14 cellular contexts compared by ENCODE assay signal in the genomic region with DNA sequence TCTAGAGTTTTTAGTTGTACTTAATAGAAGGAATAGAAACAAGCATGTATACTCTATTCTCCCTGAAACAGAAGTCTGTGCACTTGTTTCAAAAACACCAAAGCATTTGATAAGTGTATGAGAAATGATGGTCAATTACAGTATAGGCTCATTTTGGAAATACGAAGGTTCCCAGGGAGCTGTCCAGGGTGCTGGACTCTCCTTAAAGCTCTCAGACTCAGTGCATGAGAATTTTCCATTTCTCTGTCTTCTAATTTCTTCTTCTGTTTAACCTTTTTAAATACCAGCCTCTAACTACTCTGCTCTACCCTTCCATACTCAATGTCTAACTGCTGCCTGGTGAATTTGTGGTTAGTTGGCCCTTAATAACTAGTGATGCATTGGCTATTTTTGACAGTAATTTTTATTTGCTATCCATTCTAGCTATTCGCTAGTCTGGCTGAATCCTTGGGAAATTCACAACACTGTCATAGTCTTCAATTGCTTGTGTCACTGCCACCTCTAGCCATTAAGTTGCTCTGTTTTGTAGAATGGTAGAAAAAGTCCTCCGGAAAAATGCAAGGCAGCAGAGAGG.
DNase-seq lines count a peak whose midpoint lies in the region; FAIRE-seq and TF ChIP-seq lines count a peak whose summit lies in the region.
"Had no signal": no experiment of that assay in that cellular context is flagged by ENCODE, and none has a peak within 500 bp of the region (broad histone marks: within the 10 kb centered on the region; RNA-seq: fewer than 3 reads in every experiment).

No MANE protein-coding gene starts in this region.

- FAIRE-seq in bronchial epithelial cell (lab: Jason Lieb, UNC): no peak
- FAIRE-seq: H54, pancreas had no signal

- TF ChIP-seq CTCF in bronchial epithelial cell (IDR thresholded peaks at IDR 0.05; ENCODE audit: insufficient read depth, low read length, severe bottlenecking): no peak
- no peak for TF ChIP-seq CTCF in neural crest cell (conservative IDR thresholded peaks at IDR 0.05)

- DNase-seq in activated CD4-positive, alpha-beta memory T cell treated with anti-CD3 and anti-CD28 coated beads for 36 hours: peak; percentile 10
- no peak for DNase-seq in activated CD4-positive, alpha-beta memory T cell treated with anti-CD3 and anti-CD28 coated beads, Interleukin-2, amount 10 ng/mL, durations not matched to agents 7 days and 5 days
- DNase-seq in LoVo (ENCODE audit: low spot score) (peak; percentile 8), bronchial epithelial cell (ENCODE audit: low read depth) (peak; percentile 32), neural crest cell (ENCODE audit: low read depth, low spot score) (peak; percentile 49), NCI-H2107 treated with DMSO at 0.1 percent for 48 hours (lab: John Stamatoyannopoulos, UW; ENCODE audit: unreplicated experiment) (no peak), NCI-H128 (lab: John Stamatoyannopoulos, UW; ENCODE audit: unreplicated experiment) (no peak)
- DNase-seq in NK-92 treated with Interleukin-12 subunit alpha and Interleukin-12 subunit beta, amount 100 ng/mL, for 24 hours (lab: John Stamatoyannopoulos, UW): no peak
- DNase-seq: aorta, esophagus squamous epithelium, pancreas, Peyer's patch had no signal

- POLR2A ChIA-PET in activated CD4-positive, alpha-beta memory T cell treated with anti-CD3 and anti-CD28 coated beads for 36 hours (lab: Charles Lee): no interaction called here
- POLR2A ChIA-PET in activated CD4-positive, alpha-beta memory T cell treated with anti-CD3 and anti-CD28 coated beads, Interleukin-2, amount 10 ng/mL, durations not matched to agents 7 days and 5 days (lab: Charles Lee): no interaction called here

- no peaks in the 10 kb centered on the region for H3K27me3 ChIP-seq in bronchial epithelial cell (ENCODE audit: control insufficient read depth, insufficient read depth, low read length)
- H3K27me3 ChIP-seq: esophagus squamous epithelium, Peyer's patch, tibial nerve had no signal

- no peaks in the 10 kb centered on the region for H3K9me3 Mint-ChIP-seq in activated CD4-positive, alpha-beta memory T cell treated with anti-CD3 and anti-CD28 coated beads for 36 hours
- H3K9me3 Mint-ChIP-seq in activated CD4-positive, alpha-beta memory T cell treated with anti-CD3 and anti-CD28 coated beads, Interleukin-2, amount 10 ng/mL, durations not matched to agents 7 days and 5 days: no peaks in the 10 kb centered on the region
- H3K9me3 Mint-ChIP-seq in neural crest cell: no peaks in the 10 kb centered on the region

- no peak overlapping the region for H3K4me3 Mint-ChIP-seq in activated CD4-positive, alpha-beta memory T cell treated with anti-CD3 and anti-CD28 coated beads for 36 hours
- no peak overlapping the region for H3K4me3 Mint-ChIP-seq in activated CD4-positive, alpha-beta memory T cell treated with anti-CD3 and anti-CD28 coated beads, Interleukin-2, amount 10 ng/mL, durations not matched to agents 7 days and 5 days
- no peak overlapping the region for H3K4me3 Mint-ChIP-seq in neural crest cell

- no peaks in the 10 kb centered on the region for H3K4me1 Mint-ChIP-seq in activated CD4-positive, alpha-beta memory T cell treated with anti-CD3 and anti-CD28 coated beads for 36 hours (ENCODE audit: low read depth)
- H3K4me1 Mint-ChIP-seq in activated CD4-positive, alpha-beta memory T cell treated with anti-CD3 and anti-CD28 coated beads, Interleukin-2, amount 10 ng/mL, durations not matched to agents 7 days and 5 days: peaks cover 3% of the 10 kb centered on the region
- H3K4me1 Mint-ChIP-seq in neural crest cell: no peaks in the 10 kb centered on the region

- no peaks in the 10 kb centered on the region for H3K27me3 Mint-ChIP-seq in activated CD4-positive, alpha-beta memory T cell treated with anti-CD3 and anti-CD28 coated beads for 36 hours
- no peaks in the 10 kb centered on the region for H3K27me3 Mint-ChIP-seq in activated CD4-positive, alpha-beta memory T cell treated with anti-CD3 and anti-CD28 coated beads, Interleukin-2, amount 10 ng/mL, durations not matched to agents 7 days and 5 days
- peaks cover 68% of the 10 kb centered on the region for H3K27me3 Mint-ChIP-seq in neural crest cell (ENCODE audit: low read depth)

- H3K4me3 ChIP-seq in bronchial epithelial cell (ENCODE audit: low read depth, low read length): no peak overlapping the region
- H3K4me3 ChIP-seq: esophagus squamous epithelium, pancreas, Peyer's patch, tibial nerve had no signal

- CTCF ChIA-PET in activated CD4-positive, alpha-beta memory T cell treated with anti-CD3 and anti-CD28 coated beads for 36 hours (lab: Charles Lee): no interaction called here
- CTCF ChIA-PET in activated CD4-positive, alpha-beta memory T cell treated with anti-CD3 and anti-CD28 coated beads, Interleukin-2, amount 10 ng/mL, durations not matched to agents 7 days and 5 days (lab: Charles Lee): no interaction called here

- no peaks in the 10 kb centered on the region for H3K36me3 ChIP-seq in bronchial epithelial cell (ENCODE audit: control insufficient read depth, insufficient read depth, low read length)
- H3K36me3 ChIP-seq: esophagus squamous epithelium, pancreas, Peyer's patch, tibial nerve had no signal

- no peak overlapping the region for H3K27ac Mint-ChIP-seq in activated CD4-positive, alpha-beta memory T cell treated with anti-CD3 and anti-CD28 coated beads for 36 hours
- no peak overlapping the region for H3K27ac Mint-ChIP-seq in activated CD4-positive, alpha-beta memory T cell treated with anti-CD3 and anti-CD28 coated beads, Interleukin-2, amount 10 ng/mL, durations not matched to agents 7 days and 5 days
- no peak overlapping the region for H3K27ac Mint-ChIP-seq in neural crest cell (ENCODE audit: unreplicated experiment)

- intact Hi-C loops in activated CD4-positive, alpha-beta memory T cell treated with anti-CD3 and anti-CD28 coated beads for 36 hours (cut with micrococcal nuclease): no loop called here

- H3K36me3 Mint-ChIP-seq in activated CD4-positive, alpha-beta memory T cell treated with anti-CD3 and anti-CD28 coated beads for 36 hours: peaks cover 1% of the 10 kb centered on the region
- no peaks in the 10 kb centered on the region for H3K36me3 Mint-ChIP-seq in activated CD4-positive, alpha-beta memory T cell treated with anti-CD3 and anti-CD28 coated beads, Interleukin-2, amount 10 ng/mL, durations not matched to agents 7 days and 5 days (ENCODE audit: low read depth)
- H3K36me3 Mint-ChIP-seq in neural crest cell (ENCODE audit: low read depth): no peaks in the 10 kb centered on the region

Comparison
In these comparisons a context has a peak if more than half of its experiments do, and no peak if none do; other contexts are left out.
1. DNase-seq: peak in activated CD4-positive, alpha-beta memory T cell treated with anti-CD3 and anti-CD28 coated beads for 36 hours (single experiment), LoVo (single experiment), bronchial epithelial cell (single experiment) and neural crest cell (single experiment); none in activated CD4-positive, alpha-beta memory T cell treated with anti-CD3 and anti-CD28 coated beads, Interleukin-2, amount 10 ng/mL, durations not matched to agents 7 days and 5 days (single experiment), NCI-H2107 treated with DMSO at 0.1 percent for 48 hours (single experiment), NK-92 treated with Interleukin-12 subunit alpha and Interleukin-12 subunit beta, amount 100 ng/mL, for 24 hours (single experiment) and NCI-H128 (single experiment).